In genomic region chr15:52710050-52710709, GRCh38 we compare ENCODE assay signal across 11 cellular contexts. TPM values are rescaled to one million over a fixed set of nuclear protein-coding genes. Genes with fewer than 3 reads are reported as not detected.
A peak's percentile ranks its signal among the peaks of the same experiment; 100 is the strongest.
DNase-seq lines count a peak whose midpoint lies in the region; ATAC-seq and TF ChIP-seq lines count a peak whose summit lies in the region.
"Had no signal": no experiment of that assay in that cellular context is flagged by ENCODE, and none has a peak within 500 bp of the region (broad histone marks: within the 10 kb centered on the region; RNA-seq: fewer than 3 reads in every experiment).

No MANE protein-coding gene starts in this region.

- TF ChIP-seq CTCF in suprapubic skin (IDR thresholded peaks at IDR 0.05) = no peak

- H3K27me3 Mint-ChIP-seq in activated T-cell treated with anti-CD3 and anti-CD28 coated beads, Interleukin-2, amount 50 U/mL, for 72 hours (ENCODE audit: low read depth) = no peaks in the 10 kb centered on the region
- H3K27me3 Mint-ChIP-seq in activated T-cell treated with anti-CD3 and anti-CD28 coated beads, Interleukin-2, amount 50 U/mL, for 4 hours (ENCODE audit: low read depth) = no peaks in the 10 kb centered on the region

- peaks cover 0 to 3% of the 10 kb centered on the region in 2 donors for H3K9me3 Mint-ChIP-seq in activated T-cell treated with anti-CD3 and anti-CD28 coated beads, Interleukin-2, amount 50 U/mL, for 72 hours
- no peaks in the 10 kb centered on the region for H3K9me3 Mint-ChIP-seq in activated T-cell treated with anti-CD3 and anti-CD28 coated beads, Interleukin-2, amount 50 U/mL, for 4 hours

- H3K27ac Mint-ChIP-seq in activated T-cell treated with anti-CD3 and anti-CD28 coated beads, Interleukin-2, amount 50 U/mL, for 72 hours = no peak overlapping the region

- H3K27ac ChIP-seq in suprapubic skin = peak overlapping the region; percentile 67
- H3K27ac ChIP-seq: psoas muscle, VCaP had no signal

- TF ChIP-seq POLR2A in suprapubic skin (IDR thresholded peaks at IDR 0.05) = no peak

- TF ChIP-seq EP300 in suprapubic skin (IDR thresholded peaks at IDR 0.05) = no peak

- ATAC-seq in activated T-cell treated with anti-CD3 and anti-CD28 coated beads, Interleukin-2, amount 50 U/mL, for 72 hours (replicated peaks in 1 of 2) = peak; percentile 15 to 32
- ATAC-seq in activated T-cell treated with anti-CD3 and anti-CD28 coated beads, Interleukin-2, amount 50 U/mL, for 4 hours = no peak
- ATAC-seq in HG02938 (IDR thresholded peaks at IDR 0.05; ENCODE audit: unreplicated experiment) = peak; percentile 43

- DNase-seq in activated T-cell treated with anti-CD3 and anti-CD28 coated beads, Interleukin-2, amount 50 U/mL, for 72 hours = no peak
- DNase-seq in activated T-cell treated with anti-CD3 and anti-CD28 coated beads, Interleukin-2, amount 50 U/mL, for 4 hours = no peak
- DNase-seq in RPMI7951 (ENCODE audit: low read depth) (peak; percentile 51), suprapubic skin (ENCODE audit: low spot score in 2 of 2) (no peak), D341Med (ENCODE audit: low spot score) (no peak), kidney glomerular epithelial cell (lab: John Stamatoyannopoulos, UW) (no peak), GM03348 (ENCODE audit: low spot score) (no peak)
- DNase-seq: NCI-H2081 treated with DMSO at 0.1 percent for 48 hours, psoas muscle had no signal

- peaks cover 4% of the 10 kb centered on the region for H3K4me1 ChIP-seq in suprapubic skin
- H3K4me1 ChIP-seq: psoas muscle had no signal

- no peaks in the 10 kb centered on the region for H3K9me3 ChIP-seq in suprapubic skin
- H3K9me3 ChIP-seq: psoas muscle had no signal

- 43% methylated on average over 1 of the region's 1 CpG for WGBS in suprapubic skin

- H3K27me3 ChIP-seq in suprapubic skin = no peaks in the 10 kb centered on the region

- peak overlapping the region in 1 of 2 donors; percentile 5 for H3K4me3 Mint-ChIP-seq in activated T-cell treated with anti-CD3 and anti-CD28 coated beads, Interleukin-2, amount 50 U/mL, for 72 hours
- H3K4me3 Mint-ChIP-seq in activated T-cell treated with anti-CD3 and anti-CD28 coated beads, Interleukin-2, amount 50 U/mL, for 4 hours = no peak overlapping the region

- no peaks in the 10 kb centered on the region for H3K36me3 ChIP-seq in suprapubic skin

- H3K36me3 Mint-ChIP-seq in activated T-cell treated with anti-CD3 and anti-CD28 coated beads, Interleukin-2, amount 50 U/mL, for 72 hours (ENCODE audit: insufficient read depth in 2 of 2) = no peaks in the 10 kb centered on the region
- H3K36me3 Mint-ChIP-seq in activated T-cell treated with anti-CD3 and anti-CD28 coated beads, Interleukin-2, amount 50 U/mL, for 4 hours (ENCODE audit: insufficient read depth) = no peaks in the 10 kb centered on the region

- peaks cover 16% of the 10 kb centered on the region for H3K4me1 Mint-ChIP-seq in activated T-cell treated with anti-CD3 and anti-CD28 coated beads, Interleukin-2, amount 50 U/mL, for 72 hours (ENCODE audit: low read depth)
- peaks cover 5% of the 10 kb centered on the region for H3K4me1 Mint-ChIP-seq in activated T-cell treated with anti-CD3 and anti-CD28 coated beads, Interleukin-2, amount 50 U/mL, for 4 hours (ENCODE audit: low read depth)

- no peak overlapping the region for H3K4me3 ChIP-seq in suprapubic skin
- H3K4me3 ChIP-seq: psoas muscle had no signal

RNA-seq across cellular contexts. Expression of gene ATOSA, which starts 31.0 kb away (rescaled TPM):
- 10 to 100 TPM; 37.2 to 41.7 TPM for total RNA-seq in activated T-cell treated with anti-CD3 and anti-CD28 coated beads, Interleukin-2, amount 50 U/mL, for 72 hours
- total RNA-seq in activated T-cell treated with anti-CD3 and anti-CD28 coated beads, Interleukin-2, amount 50 U/mL, for 4 hours = 10 to 100 TPM in 1 of 3 donors, 1 to 10 TPM in 2; 6.8 to 12.2 (median 8.1) TPM
- 9.6 and 11.4 TPM in 2 replicates for total RNA-seq in RPMI7951 (2014; rRNA removed; shearing (Covaris generic))
- total RNA-seq in suprapubic skin = 100 to 1,000 TPM in 1 of 4 donors, 10 to 100 TPM in 3; 25.7 to 132 (median 57.9) TPM

Comparison
In these comparisons a context has a peak if more than half of its experiments do, and no peak if none do; other contexts are left out.
1. ATAC-seq: peak in activated T-cell treated with anti-CD3 and anti-CD28 coated beads, Interleukin-2, amount 50 U/mL, for 72 hours (2 of 2) and HG02938 (single experiment); none in activated T-cell treated with anti-CD3 and anti-CD28 coated beads, Interleukin-2, amount 50 U/mL, for 4 hours (0 of 2).